9 cellular contexts compared by ENCODE assay signal in the genomic region with DNA sequence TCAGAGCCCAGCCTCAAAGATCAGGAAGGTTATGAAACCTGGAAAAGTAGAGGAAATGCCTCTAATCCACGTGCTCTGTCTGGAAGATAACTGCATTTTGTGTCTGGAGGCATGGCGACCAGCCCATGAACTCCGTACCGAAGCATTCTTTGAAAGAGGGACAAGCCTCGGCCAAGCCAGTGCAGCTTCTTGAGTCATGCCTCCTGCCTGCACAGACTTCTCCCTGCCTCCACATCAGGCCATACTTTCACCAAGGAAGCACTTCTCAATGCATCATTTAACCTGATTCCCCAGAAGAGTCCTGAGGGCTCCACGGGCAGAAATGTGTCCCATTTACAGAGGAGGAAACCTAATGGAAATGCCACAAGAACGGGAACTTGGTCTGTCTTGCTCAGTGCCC. TPM values are rescaled to one million over a fixed set of nuclear protein-coding genes. Genes with fewer than 3 reads are reported as not detected.
DNase-seq lines count a peak whose midpoint lies in the region; ATAC-seq, FAIRE-seq and TF ChIP-seq lines count a peak whose summit lies in the region.
"Had no signal": no experiment of that assay in that cellular context is flagged by ENCODE, and none has a peak within 500 bp of the region (broad histone marks: within the 10 kb centered on the region; RNA-seq: fewer than 3 reads in every experiment).

No MANE protein-coding gene starts in this region.

- peak; percentile 50 for FAIRE-seq in RCC 7860 (lab: Jason Lieb, UNC)

- no peak for ATAC-seq in GM21528 (IDR thresholded peaks at IDR 0.05; ENCODE audit: low FRiP score, unreplicated experiment)

- H3K4me2 ChIP-seq in BLaER1 (peak overlapping the region; percentile 95), osteoblast (ENCODE audit: insufficient read depth, low read length) (peak overlapping the region; percentile 90), MM.1S (ENCODE audit: low read depth, low read length) (no peak overlapping the region)

- H3K9me2 ChIP-seq in MM.1S (replicated peaks; ENCODE audit: insufficient read depth, low read length) = no peaks in the 10 kb centered on the region

- no peak overlapping the region for H2AFZ ChIP-seq in osteoblast (ENCODE audit: low read length)
- H2AFZ ChIP-seq in MM.1S (ENCODE audit: low read length) = no peak overlapping the region

- H3K4me3 ChIP-seq in BLaER1 = no peak overlapping the region
- H3K4me3 ChIP-seq in epithelial cell of proximal tubule (ENCODE audit: low read depth, low read length) = peak overlapping the region; percentile 71
- H3K4me3 ChIP-seq in osteoblast (ENCODE audit: insufficient read depth, low read length) = peak overlapping the region; percentile 96
- no peak overlapping the region for H3K4me3 ChIP-seq in MM.1S (ENCODE audit: low read length)

- no peak for TF ChIP-seq CTCF in epithelial cell of proximal tubule (conservative IDR thresholded peaks at IDR 0.05; ENCODE audit: low read depth, low read length)
- TF ChIP-seq CTCF in osteoblast (IDR thresholded peaks at IDR 0.05; ENCODE audit: extremely low read depth, low read depth, low read length) = no peak
- TF ChIP-seq CTCF in MM.1S (IDR thresholded peaks at IDR 0.05; ENCODE audit: low read length) = no peak

- H3K27ac ChIP-seq in BLaER1 = no peak overlapping the region
- peak overlapping the region; percentile 84 for H3K27ac ChIP-seq in osteoblast (ENCODE audit: low read depth, low read length)
- H3K27ac ChIP-seq in MM.1S (ENCODE audit: low read length) = no peak overlapping the region

- peaks cover 13% of the 10 kb centered on the region for H3K27me3 ChIP-seq in BLaER1
- H3K27me3 ChIP-seq in osteoblast (ENCODE audit: insufficient read depth, low read length) = no peaks in the 10 kb centered on the region
- no peaks in the 10 kb centered on the region for H3K27me3 ChIP-seq in MM.1S (replicated peaks; ENCODE audit: insufficient read depth, low read length)

- peaks cover 37% of the 10 kb centered on the region for H3K4me1 ChIP-seq in BLaER1
- H3K4me1 ChIP-seq in osteoblast (ENCODE audit: insufficient read depth, low read length) = peaks cover 69% of the 10 kb centered on the region
- 0 out of 2 replicates have a peak, but pooled peaks cover 4% of the 10 kb centered on the region for H3K4me1 ChIP-seq in MM.1S (ENCODE audit: low read length)

- no peaks in the 10 kb centered on the region for H3F3A ChIP-seq in MM.1S (ENCODE audit: insufficient read depth, low read length)

- DNase-seq in RCC 7860 (ENCODE audit: low spot score) = peak; percentile 66
- peak; percentile 27 for DNase-seq in epithelial cell of proximal tubule (ENCODE audit: low read depth)
- peak; percentile 77 for DNase-seq in osteoblast (ENCODE audit: insufficient read length, low spot score, missing footprints)
- no peak for DNase-seq in MM.1S
- no peak for DNase-seq in activated naive CD4-positive, alpha-beta T cell treated with Interleukin-2 at 50 U/mL for 16 hours
- no peak for DNase-seq in stimulated activated CD8-positive, alpha-beta memory T cell treated with anti-CD3 and anti-CD28 coated beads, Interleukin-4, amount 100 ng/mL, for 48 hours
- DNase-seq: activated gamma-delta T cell had no signal

- H3K9me3 ChIP-seq in BLaER1 (peaks cover 22% of the 10 kb centered on the region), osteoblast (ENCODE audit: low read depth, low read length) (no peaks in the 10 kb centered on the region), MM.1S (replicated peaks; ENCODE audit: insufficient read depth, low read length) (no peaks in the 10 kb centered on the region)

- H3K79me2 ChIP-seq in osteoblast (ENCODE audit: insufficient read depth, low read length) = peaks cover 86% of the 10 kb centered on the region
- H3K79me2 ChIP-seq in MM.1S (ENCODE audit: low read length) = no peaks in the 10 kb centered on the region

- H3K36me3 ChIP-seq in BLaER1 (peaks cover 43% of the 10 kb centered on the region), osteoblast (ENCODE audit: insufficient read depth, low read length) (peaks cover 65% of the 10 kb centered on the region), MM.1S (replicated peaks; ENCODE audit: insufficient read depth, low read length) (no peaks in the 10 kb centered on the region)

- H4K20me1 ChIP-seq in BLaER1 = peaks cover 59% of the 10 kb centered on the region
- H4K20me1 ChIP-seq in osteoblast (ENCODE audit: insufficient read depth, low read length) = peaks cover 57% of the 10 kb centered on the region
- no peaks in the 10 kb centered on the region for H4K20me1 ChIP-seq in MM.1S (ENCODE audit: insufficient read depth, low read length)

- H3K9ac ChIP-seq in BLaER1 (no peak overlapping the region), MM.1S (ENCODE audit: low read length) (no peak overlapping the region)

RNA-seq across cellular contexts. Expression of a gene that starts 3.4 kb away (rescaled TPM):
- total RNA-seq in epithelial cell of proximal tubule (479 and 666 TPM in 2 replicates), osteoblast (444 and 447 TPM in 2 replicates)

Comparison
In these comparisons a context has a peak if more than half of its experiments do, and no peak if none do; other contexts are left out.
1. H3K4me3 ChIP-seq: peak in epithelial cell of proximal tubule (single experiment) and osteoblast (single experiment); none in BLaER1 (single experiment) and MM.1S (single experiment).
2. DNase-seq: peak in RCC 7860 (single experiment), epithelial cell of proximal tubule (single experiment) and osteoblast (single experiment); none in MM.1S (single experiment), activated naive CD4-positive, alpha-beta T cell treated with Interleukin-2 at 50 U/mL for 16 hours (single experiment) and stimulated activated CD8-positive, alpha-beta memory T cell treated with anti-CD3 and anti-CD28 coated beads, Interleukin-4, amount 100 ng/mL, for 48 hours (single experiment).